ENCODE assay signal across 8 cellular contexts in genomic region chr1:248873409-248873992, GRCh38. TPM values are rescaled to one million over a fixed set of nuclear protein-coding genes. Genes with fewer than 3 reads are reported as not detected.
DNase-seq lines count a peak whose midpoint lies in the region; ATAC-seq, FAIRE-seq and TF ChIP-seq lines count a peak whose summit lies in the region.

No MANE protein-coding gene starts in this region.

- no peak for TF ChIP-seq CTCF in WTC11 (IDR thresholded peaks at IDR 0.05)

- no peaks in the 10 kb centered on the region for H3K36me3 Mint-ChIP-seq in WTC11

- DNase-seq in ACHN = peak; percentile 97
- peak; percentile 98 for DNase-seq in NCI-H2227 (lab: John Stamatoyannopoulos, UW; ENCODE audit: unreplicated experiment)
- peak; percentile 97 for DNase-seq in WTC11 (ENCODE audit: low spot score)
- DNase-seq in caudate nucleus (lab: John Stamatoyannopoulos, UW) = peak; percentile 63 to 98 (median 93)
- DNase-seq in stimulated activated CD4-positive, alpha-beta T cell treated with anti-CD3 and anti-CD28 coated beads, Interleukin-12 subunit alpha, Interleukin-12 subunit beta, amount 100 ng/mL, for 24 hours (ENCODE audit: low read depth in 2 of 2) = peak; percentile 95 to 98

- in situ Hi-C loops in ACHN (cut with HindIII; ENCODE audit: low pct_ligation_motif_present, low pct_unique_long_range_greater_than_20kb, low sequenced_read_pairs) = no loop called here

- H3K27ac ChIP-seq in caudate nucleus (ENCODE audit: low read depth, low read length) = peak overlapping the region; percentile 91

- peak; percentile 74 for ATAC-seq in GM18873 (IDR thresholded peaks at IDR 0.05; ENCODE audit: low FRiP score, unreplicated experiment)
- ATAC-seq in HG03159 (IDR thresholded peaks at IDR 0.05; ENCODE audit: unreplicated experiment) = peak; percentile 76
- peak; percentile 76 for ATAC-seq in WTC11

- H3K4me1 Mint-ChIP-seq in WTC11 = peaks cover 3% of the 10 kb centered on the region; the same call in 1 of the 2 replicates

- no peaks in the 10 kb centered on the region for H3K9me3 Mint-ChIP-seq in WTC11

- CTCF ChIA-PET in WTC11 (lab: Charles Lee) = interaction anchor here (0.7 to 3.2 kb wide), 10 partner anchors 10 to 47 kb away, joined by 3 to 40 read pairs (median 5); partner anchors contain the start of genes PGBD2, SH3BP5L, ZNF672 and ZNF692

- peaks cover 8% of the 10 kb centered on the region for H3K27me3 Mint-ChIP-seq in WTC11 (ENCODE audit: low read depth)

- POLR2A ChIA-PET in WTC11 (lab: Charles Lee) = interaction anchor here (1.4 to 2.4 kb wide), 6 partner anchors 11 to 47 kb away, joined by 3 to 20 read pairs (median 9); partner anchors contain the start of genes PGBD2, SH3BP5L, ZNF672 and ZNF692

- FAIRE-seq in islet of Langerhans (lab: Jason Lieb, UNC) = peak; percentile 60

- H3K4me3 Mint-ChIP-seq in WTC11 = peak overlapping the region; percentile 96

- H3K27ac Mint-ChIP-seq in WTC11 = peak overlapping the region; percentile 99

TF ChIP-seq in WTC11, 78 proteins besides CTCF, POLR2A, EP300 and RAD21 (continues in another document):
- TF ChIP-seq, protein P1, sequence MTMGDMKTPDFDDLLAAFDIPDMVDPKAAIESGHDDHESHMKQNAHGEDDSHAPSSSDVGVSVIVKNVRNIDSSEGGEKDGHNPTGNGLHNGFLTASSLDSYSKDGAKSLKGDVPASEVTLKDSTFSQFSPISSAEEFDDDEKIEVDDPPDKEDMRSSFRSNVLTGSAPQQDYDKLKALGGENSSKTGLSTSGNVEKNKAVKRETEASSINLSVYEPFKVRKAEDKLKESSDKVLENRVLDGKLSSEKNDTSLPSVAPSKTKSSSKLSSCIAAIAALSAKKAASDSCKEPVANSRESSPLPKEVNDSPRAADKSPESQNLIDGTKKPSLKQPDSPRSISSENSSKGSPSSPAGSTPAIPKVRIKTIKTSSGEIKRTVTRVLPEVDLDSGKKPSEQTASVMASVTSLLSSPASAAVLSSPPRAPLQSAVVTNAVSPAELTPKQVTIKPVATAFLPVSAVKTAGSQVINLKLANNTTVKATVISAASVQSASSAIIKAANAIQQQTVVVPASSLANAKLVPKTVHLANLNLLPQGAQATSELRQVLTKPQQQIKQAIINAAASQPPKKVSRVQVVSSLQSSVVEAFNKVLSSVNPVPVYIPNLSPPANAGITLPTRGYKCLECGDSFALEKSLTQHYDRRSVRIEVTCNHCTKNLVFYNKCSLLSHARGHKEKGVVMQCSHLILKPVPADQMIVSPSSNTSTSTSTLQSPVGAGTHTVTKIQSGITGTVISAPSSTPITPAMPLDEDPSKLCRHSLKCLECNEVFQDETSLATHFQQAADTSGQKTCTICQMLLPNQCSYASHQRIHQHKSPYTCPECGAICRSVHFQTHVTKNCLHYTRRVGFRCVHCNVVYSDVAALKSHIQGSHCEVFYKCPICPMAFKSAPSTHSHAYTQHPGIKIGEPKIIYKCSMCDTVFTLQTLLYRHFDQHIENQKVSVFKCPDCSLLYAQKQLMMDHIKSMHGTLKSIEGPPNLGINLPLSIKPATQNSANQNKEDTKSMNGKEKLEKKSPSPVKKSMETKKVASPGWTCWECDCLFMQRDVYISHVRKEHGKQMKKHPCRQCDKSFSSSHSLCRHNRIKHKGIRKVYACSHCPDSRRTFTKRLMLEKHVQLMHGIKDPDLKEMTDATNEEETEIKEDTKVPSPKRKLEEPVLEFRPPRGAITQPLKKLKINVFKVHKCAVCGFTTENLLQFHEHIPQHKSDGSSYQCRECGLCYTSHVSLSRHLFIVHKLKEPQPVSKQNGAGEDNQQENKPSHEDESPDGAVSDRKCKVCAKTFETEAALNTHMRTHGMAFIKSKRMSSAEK (CRISPR knock-in tag; IDR thresholded peaks at IDR 0.05; ENCODE audit: borderline replicate concordance) = no peak
- TF ChIP-seq SMAD3 (CRISPR knock-in tag; IDR thresholded peaks at IDR 0.05; ENCODE audit: borderline replicate concordance) (no peak), GABPB1 (CRISPR knock-in tag; IDR thresholded peaks at IDR 0.05) (peak; percentile 48; the same call in 1 of the 2 replicates), E2F5 (CRISPR knock-in tag; IDR thresholded peaks at IDR 0.05) (no peak), HMGA2 (CRISPR knock-in tag; IDR thresholded peaks at IDR 0.05) (no peak; the same call in 1 of the 2 replicates), KAT7 (CRISPR knock-in tag; IDR thresholded peaks at IDR 0.05; ENCODE audit: borderline replicate concordance) (0 out of 2 replicates have a peak, but pooled peaks have one; percentile 49), USF1 (CRISPR knock-in tag; IDR thresholded peaks at IDR 0.05) (no peak), MXD4 (CRISPR knock-in tag; IDR thresholded peaks at IDR 0.05; ENCODE audit: borderline replicate concordance) (no peak), ATF2 (CRISPR knock-in tag; IDR thresholded peaks at IDR 0.05; ENCODE audit: borderline replicate concordance, low read depth) (no peak), SP1 (CRISPR knock-in tag; conservative IDR thresholded peaks at IDR 0.05) (no peak), NR2C2 (CRISPR knock-in tag; IDR thresholded peaks at IDR 0.05) (no peak), ZNF232 (CRISPR knock-in tag; IDR thresholded peaks at IDR 0.05) (peak; percentile 31; the same call in 1 of the 2 replicates), ETV6 (CRISPR knock-in tag; IDR thresholded peaks at IDR 0.05) (peak; percentile 56; the same call in 1 of the 2 replicates)
- TF ChIP-seq, protein P2, sequence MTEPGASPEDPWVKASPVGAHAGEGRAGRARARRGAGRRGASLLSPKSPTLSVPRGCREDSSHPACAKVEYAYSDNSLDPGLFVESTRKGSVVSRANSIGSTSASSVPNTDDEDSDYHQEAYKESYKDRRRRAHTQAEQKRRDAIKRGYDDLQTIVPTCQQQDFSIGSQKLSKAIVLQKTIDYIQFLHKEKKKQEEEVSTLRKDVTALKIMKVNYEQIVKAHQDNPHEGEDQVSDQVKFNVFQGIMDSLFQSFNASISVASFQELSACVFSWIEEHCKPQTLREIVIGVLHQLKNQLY (CRISPR knock-in tag; IDR thresholded peaks at IDR 0.05) = no peak
- TF ChIP-seq, protein P3, sequence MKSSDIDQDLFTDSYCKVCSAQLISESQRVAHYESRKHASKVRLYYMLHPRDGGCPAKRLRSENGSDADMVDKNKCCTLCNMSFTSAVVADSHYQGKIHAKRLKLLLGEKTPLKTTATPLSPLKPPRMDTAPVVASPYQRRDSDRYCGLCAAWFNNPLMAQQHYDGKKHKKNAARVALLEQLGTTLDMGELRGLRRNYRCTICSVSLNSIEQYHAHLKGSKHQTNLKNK (CRISPR knock-in tag; IDR thresholded peaks at IDR 0.05) = no peak
- TF ChIP-seq, protein P4, sequence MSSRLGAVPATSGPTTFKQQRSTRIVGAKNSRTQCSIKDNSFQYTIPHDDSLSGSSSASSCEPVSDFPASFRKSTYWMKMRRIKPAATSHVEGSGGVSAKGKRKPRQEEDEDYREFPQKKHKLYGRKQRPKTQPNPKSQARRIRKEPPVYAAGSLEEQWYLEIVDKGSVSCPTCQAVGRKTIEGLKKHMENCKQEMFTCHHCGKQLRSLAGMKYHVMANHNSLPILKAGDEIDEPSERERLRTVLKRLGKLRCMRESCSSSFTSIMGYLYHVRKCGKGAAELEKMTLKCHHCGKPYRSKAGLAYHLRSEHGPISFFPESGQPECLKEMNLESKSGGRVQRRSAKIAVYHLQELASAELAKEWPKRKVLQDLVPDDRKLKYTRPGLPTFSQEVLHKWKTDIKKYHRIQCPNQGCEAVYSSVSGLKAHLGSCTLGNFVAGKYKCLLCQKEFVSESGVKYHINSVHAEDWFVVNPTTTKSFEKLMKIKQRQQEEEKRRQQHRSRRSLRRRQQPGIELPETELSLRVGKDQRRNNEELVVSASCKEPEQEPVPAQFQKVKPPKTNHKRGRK (CRISPR knock-in tag; IDR thresholded peaks at IDR 0.05; ENCODE audit: borderline replicate concordance) = no peak
- TF ChIP-seq, protein P5, sequence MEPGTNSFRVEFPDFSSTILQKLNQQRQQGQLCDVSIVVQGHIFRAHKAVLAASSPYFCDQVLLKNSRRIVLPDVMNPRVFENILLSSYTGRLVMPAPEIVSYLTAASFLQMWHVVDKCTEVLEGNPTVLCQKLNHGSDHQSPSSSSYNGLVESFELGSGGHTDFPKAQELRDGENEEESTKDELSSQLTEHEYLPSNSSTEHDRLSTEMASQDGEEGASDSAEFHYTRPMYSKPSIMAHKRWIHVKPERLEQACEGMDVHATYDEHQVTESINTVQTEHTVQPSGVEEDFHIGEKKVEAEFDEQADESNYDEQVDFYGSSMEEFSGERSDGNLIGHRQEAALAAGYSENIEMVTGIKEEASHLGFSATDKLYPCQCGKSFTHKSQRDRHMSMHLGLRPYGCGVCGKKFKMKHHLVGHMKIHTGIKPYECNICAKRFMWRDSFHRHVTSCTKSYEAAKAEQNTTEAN (CRISPR knock-in tag; IDR thresholded peaks at IDR 0.05) = no peak

RNA-seq across cellular contexts. Expression of gene ZNF692, which starts 14.6 kb away (rescaled TPM):
- 50.7 to 59.1 TPM (median 56.0 TPM) in 3 replicates for total RNA-seq in WTC11 (2021)

RNA-seq across cellular contexts. Expression of gene PGBD2, which starts 32.5 kb away (rescaled TPM):
- 6.5 to 6.9 TPM (median 6.6 TPM) in 3 replicates for total RNA-seq in WTC11 (2021)

RNA-seq across cellular contexts. Expression of gene ZNF672, which starts 35.5 kb away (rescaled TPM):
- total RNA-seq in WTC11 (2021) = 34.1 to 37.9 TPM (median 34.6 TPM) in 3 replicates

RNA-seq across cellular contexts. Expression of gene SH3BP5L, which starts 47.8 kb away (rescaled TPM):
- 28.3 to 32.9 TPM (median 28.3 TPM) in 3 replicates for total RNA-seq in WTC11 (2021)

Comparison
In these comparisons a context has a peak if more than half of its experiments do, and no peak if none do; other contexts are left out.
1. Peak in every context shown above with its lines: DNase-seq, ATAC-seq and H3K27ac ChIP-seq.